Comparison of ENCODE assay signal across 27 cellular contexts in genomic region chr9:37769995-37770394, GRCh38.
"Had no signal": no experiment of that assay in that cellular context is flagged by ENCODE, and none has a peak within 500 bp of the region (broad histone marks: within the 10 kb centered on the region; RNA-seq: fewer than 3 reads in every experiment).

No MANE protein-coding gene starts in this region.

- H3K4me3 Mint-ChIP-seq: mesothelial cell of epicardium; naive B cell; natural killer cell treated with Interleukin-12 subunit alpha and Interleukin-12 subunit beta and Interleukin-15 and Interleukin-18, amount 100 ng/mL, for 72 hours; neural crest cell had no signal

- H3K36me3 ChIP-seq: prostate gland had no signal

- H3K9me3 Mint-ChIP-seq: natural killer cell treated with Interleukin-12 subunit alpha and Interleukin-12 subunit beta and Interleukin-15 and Interleukin-18, amount 100 ng/mL, for 72 hours; neural crest cell had no signal

- H3K27me3 ChIP-seq: pancreas, stomach, testis, thyroid gland, transverse colon, upper lobe of left lung, vagina had no signal

- ATAC-seq: natural killer cell treated with Interleukin-12 subunit alpha and Interleukin-12 subunit beta and Interleukin-15 and Interleukin-18, amount 100 ng/mL, for 72 hours; pancreas; right cardiac atrium; sciatic nerve had no signal

- FAIRE-seq: pancreas had no signal

- H3K4me1 ChIP-seq: left ventricle myocardium inferior, pancreas, prostate gland, stomach, testis, thyroid gland, transverse colon, upper lobe of left lung, vagina had no signal

- H3K4me3 ChIP-seq: left ventricle myocardium inferior, lung, pancreas, prostate gland, skin epidermis, stomach, testis, thyroid gland, transverse colon, upper lobe of left lung, vagina had no signal

- DNase-seq: islet precursor cell; left ventricle myocardium inferior; mesendoderm; naive B cell; nucleus accumbens; pancreas; posterior cingulate gyrus; retina; right cardiac atrium; stimulated activated CD4-positive, alpha-beta T cell treated with anti-CD3 and anti-CD28 coated beads, Interleukin-12 subunit alpha, Interleukin-12 subunit beta, amount 100 ng/mL, for 4 hours; stimulated activated CD4-positive, alpha-beta T cell treated with anti-CD3 and anti-CD28 coated beads, Interleukin-15, amount 100 ng/mL, for 24 hours; stimulated activated CD4-positive, alpha-beta T cell treated with anti-CD3 and anti-CD28 coated beads, Interleukin-2, amount 100 ng/mL, for 24 hours; stimulated activated CD4-positive, alpha-beta T cell treated with anti-CD3 and anti-CD28 coated beads, Interleukin-4, amount 100 ng/mL, for 1 hour; stimulated activated naive CD4-positive, alpha-beta T cell; stomach; testis; thyroid gland; transverse colon; upper lobe of left lung had no signal

- H3K27me3 Mint-ChIP-seq: naive B cell; natural killer cell treated with Interleukin-12 subunit alpha and Interleukin-12 subunit beta and Interleukin-15 and Interleukin-18, amount 100 ng/mL, for 72 hours had no signal

- H3K27ac Mint-ChIP-seq: mesothelial cell of epicardium; natural killer cell treated with Interleukin-12 subunit alpha and Interleukin-12 subunit beta and Interleukin-15 and Interleukin-18, amount 100 ng/mL, for 72 hours had no signal

- H3K36me3 Mint-ChIP-seq: natural killer cell treated with Interleukin-12 subunit alpha and Interleukin-12 subunit beta and Interleukin-15 and Interleukin-18, amount 100 ng/mL, for 72 hours had no signal

- H3K4me1 Mint-ChIP-seq: mesothelial cell of epicardium, neural crest cell had no signal

- H3K27ac ChIP-seq: left ventricle myocardium inferior, pancreas, prostate gland, skin epidermis, stomach, testis, thyroid gland, transverse colon, upper lobe of left lung, vagina had no signal

- H3K9me3 ChIP-seq: left ventricle myocardium inferior, pancreas, prostate gland, stomach, testis, thyroid gland, transverse colon, upper lobe of left lung, vagina had no signal
